ENCODE assay signal across 18 cellular contexts in genomic region chr2:235605999-235606715, GRCh38.
DNase-seq lines count a peak whose midpoint lies in the region; ATAC-seq, FAIRE-seq and TF ChIP-seq lines count a peak whose summit lies in the region.
"Had no signal": no experiment of that assay in that cellular context is flagged by ENCODE, and none has a peak within 500 bp of the region (broad histone marks: within the 10 kb centered on the region; RNA-seq: fewer than 3 reads in every experiment).

No MANE protein-coding gene starts in this region.

- H3K9me3 Mint-ChIP-seq in endodermal cell (peaks cover 16% of the 10 kb centered on the region), neural crest cell (peaks cover 3% of the 10 kb centered on the region), immature natural killer cell (no peaks in the 10 kb centered on the region)
- H3K9me3 Mint-ChIP-seq in stimulated activated memory B cell treated with anti-CD40 and anti-IgM and Interleukin-4, amounts not matched to agents 10 μg/mL and 1 μg/mL and 100 μg/mL, for 72 hours, result peaks cover 13% of the 10 kb centered on the region

- DNase-seq in AG10803 (ENCODE audit: low read depth) (peak; percentile 91), NT2/D1 (ENCODE audit: low read depth, low spot score) (peak; percentile 47), endodermal cell (peak; percentile 68), neural crest cell (ENCODE audit: low read depth, low spot score) (peak; percentile 41), GDM1 (lab: John Stamatoyannopoulos, UW) (no peak), small intestine (no peak), immature natural killer cell (no peak)
- DNase-seq: activated CD8-positive, alpha-beta memory T cell treated with anti-CD3 and anti-CD28 coated beads, Interleukin-2, amount 50 U/mL, for 48 hours; naive thymus-derived CD4-positive, alpha-beta T cell; stimulated activated CD4-positive, alpha-beta T cell treated with anti-CD3 and anti-CD28 coated beads, Interleukin-12 subunit alpha, Interleukin-12 subunit beta, amount 100 ng/mL, for 4 hours had no signal

- no peak for FAIRE-seq in small intestine (lab: Jason Lieb, UNC)
- FAIRE-seq: G401.6 had no signal

- TF ChIP-seq CTCF in AG10803 (conservative IDR thresholded peaks at IDR 0.05; ENCODE audit: low read length) (no peak), endodermal cell (conservative IDR thresholded peaks at IDR 0.05) (no peak), neural crest cell (conservative IDR thresholded peaks at IDR 0.05) (no peak)

- H3K36me3 Mint-ChIP-seq in endodermal cell (ENCODE audit: low read depth), result peaks cover 6% of the 10 kb centered on the region
- peaks cover 4% of the 10 kb centered on the region for H3K36me3 Mint-ChIP-seq in neural crest cell (ENCODE audit: low read depth)
- no peaks in the 10 kb centered on the region for H3K36me3 Mint-ChIP-seq in stimulated activated memory B cell treated with anti-CD40 and anti-IgM and Interleukin-4, amounts not matched to agents 10 μg/mL and 1 μg/mL and 100 μg/mL, for 72 hours
- no peaks in the 10 kb centered on the region for H3K36me3 Mint-ChIP-seq in immature natural killer cell

- H3K9me3 ChIP-seq in NT2/D1 (ENCODE audit: insufficient read depth, low read length) (peaks cover 7% of the 10 kb centered on the region; the same call in 1 of the 2 replicates), endodermal cell (ENCODE audit: control insufficient read depth, low read length) (no peaks in the 10 kb centered on the region), small intestine (ENCODE audit: control insufficient read depth, low read depth) (no peaks in the 10 kb centered on the region)
- H3K9me3 ChIP-seq: adrenal gland, MG63 had no signal

- H3K27me3 Mint-ChIP-seq in endodermal cell (ENCODE audit: insufficient read depth), result no peaks in the 10 kb centered on the region
- no peaks in the 10 kb centered on the region for H3K27me3 Mint-ChIP-seq in neural crest cell (ENCODE audit: low read depth)
- H3K27me3 Mint-ChIP-seq in stimulated activated memory B cell treated with anti-CD40 and anti-IgM and Interleukin-4, amounts not matched to agents 10 μg/mL and 1 μg/mL and 100 μg/mL, for 72 hours, result peaks cover 8% of the 10 kb centered on the region
- H3K27me3 Mint-ChIP-seq in immature natural killer cell (ENCODE audit: low read depth in 3 of 3), result peaks cover 0 to 26% (median 2%) of the 10 kb centered on the region in 3 donors

- peak overlapping the region; percentile 91 for H3K27ac ChIP-seq in endodermal cell (ENCODE audit: low read depth, low read length)
- H3K27ac ChIP-seq in small intestine (ENCODE audit: low read depth in 1 of 2, low read length in 1 of 2), result no peak overlapping the region
- H3K27ac ChIP-seq: BLaER1 treated with 17β-estradiol and CSF1 and Interleukin-3, amounts not matched to agents 10 nM and 100 nM; epithelial cell of prostate; HL-60; VCaP had no signal

- WGBS in endodermal cell (ENCODE audit: insufficient coverage in 1 of 2, insufficient read length in 1 of 2), 2 experiments, result 65 to 79% methylated on average over 7 to 10 of the region's 10 CpGs
- 72 to 88% (median 75%) methylated on average over 10 of the region's 10 CpGs for WGBS in small intestine, 3 donors

- H3K27ac Mint-ChIP-seq in endodermal cell (no peak overlapping the region), neural crest cell (ENCODE audit: unreplicated experiment) (no peak overlapping the region), immature natural killer cell (no peak overlapping the region)
- H3K27ac Mint-ChIP-seq in stimulated activated memory B cell treated with anti-CD40 and anti-IgM and Interleukin-4, amounts not matched to agents 10 μg/mL and 1 μg/mL and 100 μg/mL, for 72 hours, result no peak overlapping the region
- H3K27ac Mint-ChIP-seq: naive thymus-derived CD4-positive, alpha-beta T cell had no signal

- H3K9ac ChIP-seq in NT2/D1 (ENCODE audit: insufficient read length, low read depth), result no peak overlapping the region
- no peak overlapping the region for H3K9ac ChIP-seq in endodermal cell (ENCODE audit: extremely low read depth, low read length, poor library complexity, severe bottlenecking)
- H3K9ac ChIP-seq: BLaER1 treated with 17β-estradiol and CSF1 and Interleukin-3, amounts not matched to agents 10 nM and 100 nM had no signal

- H3K27me3 ChIP-seq in NT2/D1 (ENCODE audit: insufficient read depth, insufficient read length), result no peaks in the 10 kb centered on the region
- no peaks in the 10 kb centered on the region for H3K27me3 ChIP-seq in endodermal cell (ENCODE audit: control insufficient read depth, insufficient read depth, low read length, poor library complexity, severe bottlenecking)
- no peaks in the 10 kb centered on the region for H3K27me3 ChIP-seq in small intestine (ENCODE audit: control insufficient read depth in 2 of 2, insufficient read depth in 2 of 2, low read length in 2 of 2)
- H3K27me3 ChIP-seq: adrenal gland; BLaER1 treated with 17β-estradiol and CSF1 and Interleukin-3, amounts not matched to agents 10 nM and 100 nM; MG63 had no signal

- H3K4me1 ChIP-seq in NT2/D1 (ENCODE audit: insufficient read depth, insufficient read length) (peaks cover 11% of the 10 kb centered on the region), endodermal cell (ENCODE audit: control insufficient read depth, insufficient read depth, low read length) (no peaks in the 10 kb centered on the region), small intestine (ENCODE audit: control insufficient read depth in 2 of 2, insufficient read depth in 1 of 2, low read depth in 1 of 2, low read length in 1 of 2) (no peaks in the 10 kb centered on the region)

- ATAC-seq in stimulated activated memory B cell treated with anti-CD40 and anti-IgM and Interleukin-4, amounts not matched to agents 10 μg/mL and 1 μg/mL and 100 μg/mL, for 72 hours, result no peak
- ATAC-seq: naive thymus-derived CD4-positive, alpha-beta T cell had no signal

- H3K4me3 Mint-ChIP-seq in endodermal cell (no peak overlapping the region), neural crest cell (peak overlapping the region; percentile 58), immature natural killer cell (no peak overlapping the region)
- H3K4me3 Mint-ChIP-seq in stimulated activated memory B cell treated with anti-CD40 and anti-IgM and Interleukin-4, amounts not matched to agents 10 μg/mL and 1 μg/mL and 100 μg/mL, for 72 hours, result no peak overlapping the region
- H3K4me3 Mint-ChIP-seq: naive thymus-derived CD4-positive, alpha-beta T cell had no signal

- H3K4me1 Mint-ChIP-seq in endodermal cell, result no peaks in the 10 kb centered on the region
- peaks cover 44% of the 10 kb centered on the region for H3K4me1 Mint-ChIP-seq in neural crest cell
- H3K4me1 Mint-ChIP-seq in stimulated activated memory B cell treated with anti-CD40 and anti-IgM and Interleukin-4, amounts not matched to agents 10 μg/mL and 1 μg/mL and 100 μg/mL, for 72 hours, result no peaks in the 10 kb centered on the region
- H3K4me1 Mint-ChIP-seq in immature natural killer cell, result no peaks in the 10 kb centered on the region
- H3K4me1 Mint-ChIP-seq: naive thymus-derived CD4-positive, alpha-beta T cell had no signal

- peak overlapping the region; percentile 35 for H3K4me3 ChIP-seq in AG10803 (ENCODE audit: low read length)
- no peak overlapping the region for H3K4me3 ChIP-seq in NT2/D1 (ENCODE audit: insufficient read length, low read depth)
- H3K4me3 ChIP-seq in endodermal cell (ENCODE audit: low read length), result no peak overlapping the region
- no peak overlapping the region for H3K4me3 ChIP-seq in small intestine (ENCODE audit: low read depth in 1 of 2, low read length in 2 of 2)
- H3K4me3 ChIP-seq: adrenal gland; BLaER1 treated with 17β-estradiol and CSF1 and Interleukin-3, amounts not matched to agents 10 nM and 100 nM; MG63 had no signal

- H3K36me3 ChIP-seq in NT2/D1 (ENCODE audit: insufficient read depth, insufficient read length, low read length) (no peaks in the 10 kb centered on the region), endodermal cell (ENCODE audit: control insufficient read depth, insufficient read depth, low read length) (no peaks in the 10 kb centered on the region), small intestine (ENCODE audit: control insufficient read depth in 2 of 2, insufficient read depth in 2 of 2, low read length in 2 of 2) (no peaks in the 10 kb centered on the region)
- H3K36me3 ChIP-seq: adrenal gland, MG63 had no signal

Comparison
In these comparisons a context has a peak if more than half of its experiments do, and no peak if none do; other contexts are left out.
1. DNase-seq: peak in AG10803 (single experiment), NT2/D1 (single experiment), endodermal cell (single experiment) and neural crest cell (single experiment); none in GDM1 (single experiment), small intestine (single experiment) and immature natural killer cell (0 of 3).